1 cellular context compared by ENCODE assay signal in the genomic region with DNA sequence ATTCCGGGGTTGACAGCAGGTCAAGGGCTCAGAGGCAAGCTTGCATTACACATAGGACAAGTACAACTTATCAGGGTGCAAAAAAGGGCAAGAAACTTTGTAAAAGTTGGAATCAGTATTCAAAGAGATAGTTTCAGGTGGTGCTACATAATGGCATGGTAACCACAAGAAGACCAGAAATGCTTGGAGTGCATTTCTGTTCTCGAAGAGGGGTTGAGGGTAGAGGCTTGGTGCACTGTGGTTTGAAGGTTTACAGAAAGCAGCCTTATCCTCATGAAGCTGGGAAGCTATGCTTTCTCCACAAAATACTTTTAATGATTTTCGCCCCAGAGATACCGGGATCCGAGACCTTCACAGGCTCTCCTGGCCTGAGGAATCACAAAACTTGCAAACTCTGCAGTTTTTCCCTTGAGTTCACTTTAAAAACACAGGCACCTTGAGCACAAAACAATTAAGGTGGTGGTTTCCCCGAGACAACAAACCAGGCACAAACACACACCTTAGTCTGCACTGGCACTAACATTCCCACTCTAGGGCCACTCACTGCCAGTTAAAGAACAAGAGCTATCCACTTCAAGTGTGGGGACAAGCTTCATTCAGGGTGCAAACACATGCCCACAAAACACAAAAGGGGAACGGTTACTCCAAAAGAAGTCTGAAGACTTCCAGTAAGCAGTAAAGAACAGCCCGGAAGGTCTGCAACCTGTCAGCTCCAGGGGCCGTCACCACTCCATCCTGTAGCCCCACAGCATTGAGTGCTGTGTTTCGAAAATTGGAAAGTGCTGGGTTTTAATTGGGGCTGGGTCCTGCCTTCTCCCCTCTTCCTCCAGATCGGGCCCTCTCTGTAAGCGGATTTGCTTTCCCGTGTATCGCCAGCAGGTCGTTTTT.
A peak's percentile ranks its signal among the peaks of the same experiment; 100 is the strongest.
TF ChIP-seq lines count a peak whose summit lies in the region.

No MANE protein-coding gene starts in this region.

TF ChIP-seq in GM23338, 12 proteins besides CTCF, POLR2A, EP300 and RAD21 (continued from another document):
- TF ChIP-seq, protein P1, sequence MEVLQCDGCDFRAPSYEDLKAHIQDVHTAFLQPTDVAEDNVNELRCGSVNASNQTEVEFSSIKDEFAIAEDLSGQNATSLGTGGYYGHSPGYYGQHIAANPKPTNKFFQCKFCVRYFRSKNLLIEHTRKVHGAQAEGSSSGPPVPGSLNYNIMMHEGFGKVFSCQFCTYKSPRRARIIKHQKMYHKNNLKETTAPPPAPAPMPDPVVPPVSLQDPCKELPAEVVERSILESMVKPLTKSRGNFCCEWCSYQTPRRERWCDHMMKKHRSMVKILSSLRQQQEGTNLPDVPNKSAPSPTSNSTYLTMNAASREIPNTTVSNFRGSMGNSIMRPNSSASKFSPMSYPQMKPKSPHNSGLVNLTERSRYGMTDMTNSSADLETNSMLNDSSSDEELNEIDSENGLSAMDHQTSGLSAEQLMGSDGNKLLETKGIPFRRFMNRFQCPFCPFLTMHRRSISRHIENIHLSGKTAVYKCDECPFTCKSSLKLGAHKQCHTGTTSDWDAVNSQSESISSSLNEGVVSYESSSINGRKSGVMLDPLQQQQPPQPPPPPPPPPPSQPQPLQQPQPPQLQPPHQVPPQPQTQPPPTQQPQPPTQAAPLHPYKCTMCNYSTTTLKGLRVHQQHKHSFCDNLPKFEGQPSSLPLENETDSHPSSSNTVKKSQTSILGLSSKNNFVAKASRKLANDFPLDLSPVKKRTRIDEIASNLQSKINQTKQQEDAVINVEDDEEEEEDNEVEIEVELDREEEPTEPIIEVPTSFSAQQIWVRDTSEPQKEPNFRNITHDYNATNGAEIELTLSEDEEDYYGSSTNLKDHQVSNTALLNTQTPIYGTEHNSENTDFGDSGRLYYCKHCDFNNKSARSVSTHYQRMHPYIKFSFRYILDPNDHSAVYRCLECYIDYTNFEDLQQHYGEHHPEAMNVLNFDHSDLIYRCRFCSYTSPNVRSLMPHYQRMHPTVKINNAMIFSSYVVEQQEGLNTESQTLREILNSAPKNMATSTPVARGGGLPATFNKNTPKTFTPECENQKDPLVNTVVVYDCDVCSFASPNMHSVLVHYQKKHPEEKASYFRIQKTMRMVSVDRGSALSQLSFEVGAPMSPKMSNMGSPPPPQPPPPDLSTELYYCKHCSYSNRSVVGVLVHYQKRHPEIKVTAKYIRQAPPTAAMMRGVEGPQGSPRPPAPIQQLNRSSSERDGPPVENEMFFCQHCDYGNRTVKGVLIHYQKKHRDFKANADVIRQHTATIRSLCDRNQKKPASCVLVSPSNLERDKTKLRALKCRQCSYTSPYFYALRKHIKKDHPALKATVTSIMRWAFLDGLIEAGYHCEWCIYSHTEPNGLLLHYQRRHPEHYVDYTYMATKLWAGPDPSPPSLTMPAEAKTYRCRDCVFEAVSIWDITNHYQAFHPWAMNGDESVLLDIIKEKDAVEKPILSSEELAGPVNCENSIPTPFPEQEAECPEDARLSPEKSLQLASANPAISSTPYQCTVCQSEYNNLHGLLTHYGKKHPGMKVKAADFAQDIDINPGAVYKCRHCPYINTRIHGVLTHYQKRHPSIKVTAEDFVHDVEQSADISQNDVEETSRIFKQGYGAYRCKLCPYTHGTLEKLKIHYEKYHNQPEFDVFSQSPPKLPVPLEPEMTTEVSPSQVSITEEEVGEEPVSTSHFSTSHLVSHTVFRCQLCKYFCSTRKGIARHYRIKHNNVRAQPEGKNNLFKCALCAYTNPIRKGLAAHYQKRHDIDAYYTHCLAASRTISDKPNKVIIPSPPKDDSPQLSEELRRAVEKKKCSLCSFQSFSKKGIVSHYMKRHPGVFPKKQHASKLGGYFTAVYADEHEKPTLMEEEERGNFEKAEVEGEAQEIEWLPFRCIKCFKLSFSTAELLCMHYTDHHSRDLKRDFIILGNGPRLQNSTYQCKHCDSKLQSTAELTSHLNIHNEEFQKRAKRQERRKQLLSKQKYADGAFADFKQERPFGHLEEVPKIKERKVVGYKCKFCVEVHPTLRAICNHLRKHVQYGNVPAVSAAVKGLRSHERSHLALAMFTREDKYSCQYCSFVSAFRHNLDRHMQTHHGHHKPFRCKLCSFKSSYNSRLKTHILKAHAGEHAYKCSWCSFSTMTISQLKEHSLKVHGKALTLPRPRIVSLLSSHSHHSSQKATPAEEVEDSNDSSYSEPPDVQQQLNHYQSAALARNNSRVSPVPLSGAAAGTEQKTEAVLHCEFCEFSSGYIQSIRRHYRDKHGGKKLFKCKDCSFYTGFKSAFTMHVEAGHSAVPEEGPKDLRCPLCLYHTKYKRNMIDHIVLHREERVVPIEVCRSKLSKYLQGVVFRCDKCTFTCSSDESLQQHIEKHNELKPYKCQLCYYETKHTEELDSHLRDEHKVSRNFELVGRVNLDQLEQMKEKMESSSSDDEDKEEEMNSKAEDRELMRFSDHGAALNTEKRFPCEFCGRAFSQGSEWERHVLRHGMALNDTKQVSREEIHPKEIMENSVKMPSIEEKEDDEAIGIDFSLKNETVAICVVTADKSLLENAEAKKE (CRISPR knock-in tag; IDR thresholded peaks at IDR 0.05) = no peak
- TF ChIP-seq EZH2phosphoT487 (IDR thresholded peaks at IDR 0.05; ENCODE audit: unreplicated experiment) (no peak), JUNB (IDR thresholded peaks at IDR 0.05; ENCODE audit: unreplicated experiment) (no peak), STAT1 (IDR thresholded peaks at IDR 0.05; ENCODE audit: unreplicated experiment) (no peak), EZH2 (IDR thresholded peaks at IDR 0.05; ENCODE audit: low read depth, unreplicated experiment) (peak; percentile 21)
